In genomic region chr16:83475108-83475507, GRCh38 we compare ENCODE assay signal across 17 cellular contexts.
"Had no signal": no experiment of that assay in that cellular context is flagged by ENCODE, and none has a peak within 500 bp of the region (broad histone marks: within the 10 kb centered on the region; RNA-seq: fewer than 3 reads in every experiment).

No MANE protein-coding gene starts in this region.

- H3K4me2 ChIP-seq: neural progenitor cell had no signal

- FAIRE-seq: keratinocyte had no signal

- H3K36me3 Mint-ChIP-seq: naive B cell, neural progenitor cell had no signal

- H3K4me1 Mint-ChIP-seq: activated naive CD8-positive, alpha-beta T cell treated with anti-CD3 and anti-CD28 coated beads, Interleukin-2, amount 50 U/mL, for 24 hours; activated T-helper 17 cell treated with anti-CD3 and anti-CD28 coated beads, Interleukin-2, amount 50 U/mL, for 72 hours; naive B cell; neural progenitor cell; stimulated activated naive CD8-positive, alpha-beta T cell treated with anti-CD3 and anti-CD28 coated beads, Interleukin-15, amount 100 ng/mL, for 72 hours had no signal

- H3K4me3 Mint-ChIP-seq: activated naive CD4-positive, alpha-beta T cell treated with anti-CD3 and anti-CD28 coated beads for 36 hours; activated naive CD8-positive, alpha-beta T cell treated with anti-CD3 and anti-CD28 coated beads, Interleukin-2, amount 50 U/mL, for 24 hours; activated T-helper 17 cell treated with anti-CD3 and anti-CD28 coated beads, Interleukin-2, amount 50 U/mL, for 72 hours; naive B cell; neural progenitor cell; stimulated activated naive CD8-positive, alpha-beta T cell treated with anti-CD3 and anti-CD28 coated beads, Interleukin-15, amount 100 ng/mL, for 72 hours had no signal

- H3K9me3 ChIP-seq: ascending aorta, gastroesophageal sphincter, heart right ventricle, left ventricle myocardium inferior, upper lobe of left lung had no signal

- H3K36me3 ChIP-seq: ascending aorta, gastroesophageal sphincter, heart right ventricle, left ventricle myocardium inferior, neural progenitor cell, upper lobe of left lung had no signal

- H3K9me3 Mint-ChIP-seq: activated naive CD4-positive, alpha-beta T cell treated with anti-CD3 and anti-CD28 coated beads for 36 hours; activated T-helper 17 cell treated with anti-CD3 and anti-CD28 coated beads, Interleukin-2, amount 50 U/mL, for 72 hours; neural progenitor cell; stimulated activated naive CD8-positive, alpha-beta T cell treated with anti-CD3 and anti-CD28 coated beads, Interleukin-15, amount 100 ng/mL, for 72 hours had no signal

- H3K27me3 ChIP-seq: ascending aorta, gastroesophageal sphincter, heart right ventricle, neural progenitor cell, upper lobe of left lung had no signal

- H3K4me1 ChIP-seq: ascending aorta, gastroesophageal sphincter, neural progenitor cell, parathyroid adenoma had no signal

- ATAC-seq: activated naive CD8-positive, alpha-beta T cell treated with anti-CD3 and anti-CD28 coated beads, Interleukin-2, amount 50 U/mL, for 24 hours; activated T-helper 17 cell treated with anti-CD3 and anti-CD28 coated beads, Interleukin-2, amount 50 U/mL, for 72 hours; gastroesophageal sphincter; heart right ventricle; stimulated activated naive CD8-positive, alpha-beta T cell treated with anti-CD3 and anti-CD28 coated beads, Interleukin-15, amount 100 ng/mL, for 72 hours had no signal

- H3K9ac ChIP-seq: neural progenitor cell, parathyroid adenoma had no signal

- H3K27ac ChIP-seq: ascending aorta, gastroesophageal sphincter, heart right ventricle, left ventricle myocardium inferior, neural progenitor cell, parathyroid adenoma, upper lobe of left lung had no signal

- H3K79me2 ChIP-seq: parathyroid adenoma had no signal

- H3K4me3 ChIP-seq: ascending aorta, gastroesophageal sphincter, heart right ventricle, left ventricle myocardium inferior, neural progenitor cell, upper lobe of left lung had no signal

- DNase-seq: activated CD4-positive, alpha-beta T cell treated with anti-CD3 and anti-CD28 coated beads, Interleukin-2, amount 50 U/mL, for 4 hours; activated CD4-positive, CD25-positive, alpha-beta regulatory T cell treated with anti-CD3 and anti-CD28 coated beads, Interleukin-2, amount 50 U/mL, for 72 hours; activated naive CD4-positive, alpha-beta T cell treated with anti-CD3 and anti-CD28 coated beads for 36 hours; activated naive CD8-positive, alpha-beta T cell treated with anti-CD3 and anti-CD28 coated beads, Interleukin-2, amount 50 U/mL, for 24 hours; heart right ventricle; left ventricle myocardium inferior; naive B cell; stimulated activated CD4-positive, alpha-beta T cell treated with anti-CD3 and anti-CD28 coated beads, Interleukin-1b, Interleukin-23, amount 100 ng/mL, for 48 hours; stimulated activated naive CD8-positive, alpha-beta T cell treated with anti-CD3 and anti-CD28 coated beads, Interleukin-15, amount 100 ng/mL, for 72 hours; T-helper 9 cell; upper lobe of left lung had no signal

- H3K27me3 Mint-ChIP-seq: stimulated activated naive CD8-positive, alpha-beta T cell treated with anti-CD3 and anti-CD28 coated beads, Interleukin-15, amount 100 ng/mL, for 72 hours had no signal

- H3K27ac Mint-ChIP-seq: activated naive CD4-positive, alpha-beta T cell treated with anti-CD3 and anti-CD28 coated beads for 36 hours; activated naive CD8-positive, alpha-beta T cell treated with anti-CD3 and anti-CD28 coated beads, Interleukin-2, amount 50 U/mL, for 24 hours; activated T-helper 17 cell treated with anti-CD3 and anti-CD28 coated beads, Interleukin-2, amount 50 U/mL, for 72 hours; neural progenitor cell; stimulated activated naive CD8-positive, alpha-beta T cell treated with anti-CD3 and anti-CD28 coated beads, Interleukin-15, amount 100 ng/mL, for 72 hours had no signal

- H2AFZ ChIP-seq: neural progenitor cell, parathyroid adenoma had no signal
